Comparison of ENCODE assay signal across 8 cellular contexts in the genomic region with DNA sequence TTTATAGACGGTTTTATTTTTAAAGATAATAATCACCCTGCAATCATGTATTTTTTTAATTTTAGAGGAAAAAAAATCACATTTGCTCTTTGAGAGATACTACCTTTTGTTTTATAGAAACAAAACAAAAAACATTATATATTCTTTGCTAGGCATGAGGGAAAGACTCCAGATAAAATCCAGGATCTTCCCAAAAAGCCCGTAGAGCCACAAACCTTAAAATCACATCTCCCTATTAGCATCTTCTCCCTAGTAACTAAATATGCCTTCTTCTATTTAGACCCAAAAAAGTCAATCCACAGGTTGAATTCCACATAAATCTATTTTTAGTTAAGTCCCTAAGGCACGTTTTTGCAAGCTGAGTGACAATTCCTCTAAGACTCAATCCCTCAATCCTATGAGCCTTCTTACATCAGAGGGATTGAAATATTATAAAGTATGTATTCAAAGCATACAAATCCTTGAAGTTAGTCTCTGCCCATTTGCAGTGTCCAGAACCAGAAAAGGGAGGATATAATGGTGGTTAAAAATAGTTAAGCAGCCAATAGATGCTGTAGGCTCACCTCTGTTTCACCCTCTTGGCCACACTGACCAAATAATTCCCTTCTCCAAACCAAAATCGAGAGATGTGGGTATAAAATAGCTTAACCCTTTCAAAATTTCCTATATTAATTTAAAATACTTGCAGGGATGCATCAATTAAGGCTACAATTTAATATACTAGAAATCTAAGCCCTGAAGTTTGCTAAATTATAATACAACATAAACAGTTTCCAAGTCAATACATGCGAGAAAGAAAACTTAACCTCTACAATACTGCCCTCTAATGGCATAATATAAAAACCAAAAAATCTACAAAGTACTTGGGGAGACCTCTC.
DNase-seq lines count a peak whose midpoint lies in the region; ATAC-seq and TF ChIP-seq lines count a peak whose summit lies in the region.

No MANE protein-coding gene starts in this region.

- DNase-seq in NCI-H510A treated with DMSO at 0.1 percent for 48 hours (lab: John Stamatoyannopoulos, UW) (peak; percentile 4), NCI-H510A (lab: John Stamatoyannopoulos, UW) (no peak), NB4 (ENCODE audit: low read depth) (peak; percentile 59), WERI-Rb-1 (no peak), foreskin melanocyte (peak; percentile 45), prostate gland (ENCODE audit: low spot score) (no peak)

- peak overlapping the region; percentile 54 for H3K4me3 ChIP-seq in NB4 (ENCODE audit: low read depth, low read length)
- H3K4me3 ChIP-seq in WERI-Rb-1 (ENCODE audit: low read depth, low read length): peak overlapping the region; percentile 40
- H3K4me3 ChIP-seq in prostate gland: peak overlapping the region; percentile 43 to 72

- H3K27ac ChIP-seq in WERI-Rb-1: peak overlapping the region; percentile 97
- H3K27ac ChIP-seq in prostate gland: peak overlapping the region; percentile 94 to 98

- peaks cover 3% of the 10 kb centered on the region for H3K4me1 ChIP-seq in prostate gland (replicated peaks)

- no peak for TF ChIP-seq POLR2A in NB4 (IDR thresholded peaks at IDR 0.05; ENCODE audit: extremely low read depth, insufficient read length)
- no peak for TF ChIP-seq POLR2A in prostate gland (IDR thresholded peaks at IDR 0.05)

- ATAC-seq in HG03025 (IDR thresholded peaks at IDR 0.05; ENCODE audit: low FRiP score, unreplicated experiment) (no peak), HG03175 (IDR thresholded peaks at IDR 0.05; ENCODE audit: unreplicated experiment) (no peak)

- no peaks in the 10 kb centered on the region for H3K9me3 ChIP-seq in WERI-Rb-1 (ENCODE audit: severe bottlenecking)
- H3K9me3 ChIP-seq in prostate gland: no peaks in the 10 kb centered on the region

- H3K27me3 ChIP-seq in WERI-Rb-1 (ENCODE audit: insufficient read depth, low read depth, severe bottlenecking) (no peaks in the 10 kb centered on the region), prostate gland (replicated peaks; ENCODE audit: insufficient read depth) (no peaks in the 10 kb centered on the region)

- intact Hi-C loops in prostate gland (cut with DNase I): loop anchor here (2.0 to 10.0 kb wide), 7 partner anchors 133 to 531 kb away; no protein-coding TSS in a partner anchor

- TF ChIP-seq CTCF in NB4 (IDR thresholded peaks at IDR 0.05; ENCODE audit: low read depth, low read length) (no peak), WERI-Rb-1 (IDR thresholded peaks at IDR 0.05; ENCODE audit: low read depth, low read length) (no peak), prostate gland (IDR thresholded peaks at IDR 0.05) (peak; percentile 58 to 83 (median 72))

- H3K36me3 ChIP-seq in WERI-Rb-1 (peaks cover 22% of the 10 kb centered on the region), prostate gland (peaks cover 0 to 13% of the 10 kb centered on the region in 2 donors)

- under 1% methylated on average over 5 of the region's 5 CpGs for WGBS in prostate gland

Comparison
In these comparisons a context has a peak if more than half of its experiments do, and no peak if none do; other contexts are left out.
1. DNase-seq: peak in NCI-H510A treated with DMSO at 0.1 percent for 48 hours (single experiment), NB4 (single experiment) and foreskin melanocyte (single experiment); none in NCI-H510A (single experiment), WERI-Rb-1 (single experiment) and prostate gland (single experiment).
2. CTCF ChIP-seq: peak in prostate gland (4 of 4); none in NB4 (single experiment) and WERI-Rb-1 (single experiment).
3. Peak in every context shown above with its lines, with median percentiles within 50 percentile points of each other: H3K4me3 ChIP-seq.